ENCODE assay signal across 8 cellular contexts in the genomic region with DNA sequence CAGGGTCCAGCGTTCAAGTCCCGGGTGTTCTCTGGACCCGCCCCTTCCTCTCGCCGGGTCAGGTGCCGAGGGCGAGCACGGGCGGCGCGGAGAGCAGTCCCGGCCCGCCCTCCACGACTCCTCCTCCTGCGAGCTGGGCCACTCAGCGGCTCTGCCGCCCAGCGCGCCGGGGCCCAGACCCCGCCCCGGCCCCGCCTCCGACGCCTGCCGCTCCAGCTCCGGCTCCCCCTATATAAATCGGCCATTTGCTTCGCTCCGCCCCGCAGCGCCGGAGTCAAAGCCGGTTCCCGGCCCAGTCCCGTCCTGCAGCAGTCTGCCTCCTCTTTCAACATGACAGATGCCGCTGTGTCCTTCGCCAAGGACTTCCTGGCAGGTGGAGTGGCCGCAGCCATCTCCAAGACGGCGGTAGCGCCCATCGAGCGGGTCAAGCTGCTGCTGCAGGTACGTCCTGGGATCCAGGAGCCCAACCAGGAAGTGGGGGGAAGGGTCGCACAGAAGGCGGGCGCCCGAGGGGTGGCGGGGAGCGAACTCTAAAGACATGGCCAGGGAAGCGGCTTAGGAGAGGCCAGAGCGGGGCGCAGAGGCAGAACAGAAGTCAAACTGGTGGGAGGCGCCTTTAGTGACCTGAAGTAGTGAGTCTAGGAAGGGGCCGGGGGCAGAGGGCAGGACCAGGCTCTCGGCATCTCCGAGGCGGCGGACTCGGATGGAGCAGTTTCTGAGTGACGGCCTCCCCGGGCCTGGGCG. TPM values are rescaled to one million over a fixed set of nuclear protein-coding genes. Genes with fewer than 3 reads are reported as not detected.
DNase-seq lines count a peak whose midpoint lies in the region; ATAC-seq and TF ChIP-seq lines count a peak whose summit lies in the region.

Gene SLC25A5, plus strand, starts transcription at position 259 of the 744 bp plus-strand sequence. Its CDS starts 72 bp downstream, at position 331.

- DNase-seq in AG09309 (ENCODE audit: low read depth) (no peak), NCI-H345 treated with DMSO at 0.1 percent for 48 hours (lab: John Stamatoyannopoulos, UW; ENCODE audit: unreplicated experiment) (peak; percentile 52), cerebellum (ENCODE audit: low spot score) (peak; percentile 91), kidney tubule cell (ENCODE audit: low spot score) (peak; percentile 87)
- DNase-seq in activated CD4-positive, alpha-beta T cell treated with anti-CD3 and anti-CD28 coated beads for 24 hours (ENCODE audit: low read depth in 2 of 2) = peak; percentile 65 to 69
- DNase-seq in stimulated activated CD4-positive, alpha-beta T cell treated with anti-CD3 and anti-CD28 coated beads, Interleukin-1b, Interleukin-23, amount 100 ng/mL, for 24 hours (ENCODE audit: low read depth in 4 of 4, low spot score in 1 of 4) = peak; percentile 51 to 77 (median 60)

- in situ Hi-C loops in GM18951 (cut with MboI; ENCODE audit: low sequenced_read_pairs, unreplicated experiment) = no loop called here

- peak within 1 kb of the TSS; percentile 75 for H3K4me3 ChIP-seq in AG09309 (ENCODE audit: control insufficient read depth, low read depth, low read length)

- TF ChIP-seq CTCF in AG09309 (IDR thresholded peaks at IDR 0.05; ENCODE audit: control insufficient read depth, insufficient read depth, low read depth, low read length, missing control alignments) = no peak

- peak; percentile 93 for TF ChIP-seq POLR2A in GM18951 (IDR thresholded peaks at IDR 0.05; ENCODE audit: extremely low read depth, insufficient read depth, insufficient read length)

- peak; percentile 85 for ATAC-seq in HG03175 (IDR thresholded peaks at IDR 0.05; ENCODE audit: unreplicated experiment)

RNA-seq across cellular contexts. Expression of gene SLC25A5, which starts in this region (rescaled TPM):
- 80.8 TPM for total RNA-seq in cerebellum
